In the genomic region with DNA sequence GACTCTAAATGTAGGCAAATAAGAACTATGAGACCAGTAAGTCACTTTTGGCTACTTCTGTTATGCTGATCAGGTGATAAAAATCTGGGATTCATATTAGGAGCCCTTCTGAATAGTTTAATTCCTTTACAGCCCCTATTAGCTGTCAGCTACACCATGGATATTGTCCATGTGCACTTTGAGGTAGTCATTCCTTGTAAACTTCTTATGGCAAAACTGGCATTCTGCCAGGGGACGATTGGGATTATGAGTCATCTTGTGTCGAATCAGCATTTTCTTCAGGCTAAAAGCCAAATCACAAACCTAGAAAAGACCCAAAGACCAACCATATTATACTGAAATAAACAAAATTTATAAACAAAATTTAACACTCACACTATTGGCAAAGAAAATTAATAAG, we compare ENCODE assay signal across 11 cellular contexts.
DNase-seq lines count a peak whose midpoint lies in the region; ATAC-seq and TF ChIP-seq lines count a peak whose summit lies in the region.
"Had no signal": no experiment of that assay in that cellular context is flagged by ENCODE, and none has a peak within 500 bp of the region (broad histone marks: within the 10 kb centered on the region; RNA-seq: fewer than 3 reads in every experiment).

No MANE protein-coding gene starts in this region.

- TF ChIP-seq CTCF in HFF-Myc (IDR thresholded peaks at IDR 0.05; ENCODE audit: low read depth, low read length, missing control alignments) (no peak), smooth muscle cell (IDR thresholded peaks at IDR 0.05; ENCODE audit: borderline replicate concordance, insufficient read depth, poor library complexity, severe bottlenecking) (no peak)

- WGBS in smooth muscle cell (ENCODE audit: low lambda C conversion rate) = 2% methylated on average over 2 of the region's 2 CpGs

- H3K4me3 ChIP-seq in HFF-Myc (replicated peaks; ENCODE audit: low read depth, low read length) (no peak overlapping the region), smooth muscle cell (no peak overlapping the region)
- H3K4me3 ChIP-seq: coronary artery, stomach had no signal

- in situ Hi-C loops in SK-MEL-5 (cut with HindIII; ENCODE audit: low pct_unique_long_range_greater_than_20kb, low sequenced_read_pairs) = no loop called here

- H3K27me3 Mint-ChIP-seq in stimulated activated memory B cell treated with anti-CD40 and anti-IgM and Interleukin-4, amounts not matched to agents 10 μg/mL and 1 μg/mL and 100 μg/mL, for 72 hours = no peaks in the 10 kb centered on the region

- H3K36me3 Mint-ChIP-seq in stimulated activated memory B cell treated with anti-CD40 and anti-IgM and Interleukin-4, amounts not matched to agents 10 μg/mL and 1 μg/mL and 100 μg/mL, for 72 hours = no peaks in the 10 kb centered on the region

- H3K4me1 ChIP-seq in smooth muscle cell (ENCODE audit: low read depth) = peaks cover 32% of the 10 kb centered on the region

- peak overlapping the region; percentile 54 for H3K4me2 ChIP-seq in smooth muscle cell

- peak overlapping the region; percentile 21 for H3K9ac ChIP-seq in smooth muscle cell (ENCODE audit: low read depth)

- no peaks in the 10 kb centered on the region for H3K9me3 ChIP-seq in smooth muscle cell (replicated peaks; ENCODE audit: low read depth)
- H3K9me3 ChIP-seq: stomach had no signal

- no peak overlapping the region for H2AFZ ChIP-seq in smooth muscle cell (ENCODE audit: low read depth)

- no peaks in the 10 kb centered on the region for H4K20me1 ChIP-seq in smooth muscle cell (ENCODE audit: low read depth)

- no peaks in the 10 kb centered on the region for H3K4me1 Mint-ChIP-seq in stimulated activated memory B cell treated with anti-CD40 and anti-IgM and Interleukin-4, amounts not matched to agents 10 μg/mL and 1 μg/mL and 100 μg/mL, for 72 hours

- DNase-seq in HFF-Myc (ENCODE audit: extremely low read depth, low read depth) (peak; percentile 57), SK-MEL-5 (ENCODE audit: low read depth, low spot score) (peak; percentile 37), fibroblast of peridontal ligament (ENCODE audit: extremely low read depth) (peak; percentile 54), smooth muscle cell (lab: John Stamatoyannopoulos, UW; ENCODE audit: unreplicated experiment) (peak; percentile 3), ecto neural progenitor cell (ENCODE audit: low spot score) (no peak)
- DNase-seq: activated T-cell treated with anti-CD3 and anti-CD28 coated beads, Interleukin-2, amount 50 U/mL, for 1 hour; GDM1; stomach had no signal

- ATAC-seq in stimulated activated memory B cell treated with anti-CD40 and anti-IgM and Interleukin-4, amounts not matched to agents 10 μg/mL and 1 μg/mL and 100 μg/mL, for 72 hours = no peak
- no peak for ATAC-seq in GM21528 (IDR thresholded peaks at IDR 0.05; ENCODE audit: low FRiP score, unreplicated experiment)

- no peak overlapping the region for H3K27ac Mint-ChIP-seq in stimulated activated memory B cell treated with anti-CD40 and anti-IgM and Interleukin-4, amounts not matched to agents 10 μg/mL and 1 μg/mL and 100 μg/mL, for 72 hours

- H3K27ac ChIP-seq in smooth muscle cell (ENCODE audit: low read depth) = peak overlapping the region; percentile 84
- H3K27ac ChIP-seq: coronary artery, stomach had no signal

- H3K27me3 ChIP-seq in smooth muscle cell (ENCODE audit: low read depth) = no peaks in the 10 kb centered on the region
- H3K27me3 ChIP-seq: stomach had no signal

- H3F3A ChIP-seq in smooth muscle cell (ENCODE audit: low read depth) = peaks cover 16% of the 10 kb centered on the region

- H3K36me3 ChIP-seq in smooth muscle cell (ENCODE audit: low read depth) = no peaks in the 10 kb centered on the region
- H3K36me3 ChIP-seq: stomach had no signal

- H3K79me2 ChIP-seq in smooth muscle cell (ENCODE audit: low read depth) = no peaks in the 10 kb centered on the region

- no peak overlapping the region for H3K4me3 Mint-ChIP-seq in stimulated activated memory B cell treated with anti-CD40 and anti-IgM and Interleukin-4, amounts not matched to agents 10 μg/mL and 1 μg/mL and 100 μg/mL, for 72 hours

- no peaks in the 10 kb centered on the region for H3K9me3 Mint-ChIP-seq in stimulated activated memory B cell treated with anti-CD40 and anti-IgM and Interleukin-4, amounts not matched to agents 10 μg/mL and 1 μg/mL and 100 μg/mL, for 72 hours
